ENCODE assay signal across 13 cellular contexts in the genomic region with DNA sequence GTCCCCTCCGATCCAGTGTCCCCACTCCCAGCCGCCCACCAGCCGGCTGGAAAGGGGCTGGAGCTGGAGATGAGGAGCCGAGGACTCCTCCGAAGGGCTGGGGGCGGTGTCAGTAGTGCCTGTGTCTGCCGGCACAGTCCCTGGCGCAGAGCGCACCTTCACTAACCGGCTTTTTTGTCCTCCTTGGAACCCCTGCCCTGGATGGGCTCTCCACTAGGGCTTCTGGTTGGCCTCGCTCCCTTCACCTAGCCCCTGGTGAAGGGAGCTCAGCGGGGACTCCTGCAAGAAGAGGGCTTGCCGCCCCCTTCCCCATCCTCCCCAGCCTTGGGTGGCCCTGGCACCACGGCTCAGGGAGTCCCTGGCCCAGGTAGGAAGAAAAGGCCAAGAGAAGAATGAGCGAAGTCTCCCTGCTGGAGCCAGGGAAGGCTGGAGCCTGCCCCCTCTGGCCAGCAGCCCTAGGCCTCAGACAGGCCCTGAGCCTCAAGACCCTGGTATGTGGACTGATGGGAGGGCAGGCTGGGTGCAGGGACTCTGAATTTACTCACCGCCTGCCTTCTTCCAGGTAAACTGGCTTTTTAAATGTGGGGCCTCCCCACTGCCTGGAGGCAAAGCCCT.
DNase-seq lines count a peak whose midpoint lies in the region; ATAC-seq and TF ChIP-seq lines count a peak whose summit lies in the region.
"Had no signal": no experiment of that assay in that cellular context is flagged by ENCODE, and none has a peak within 500 bp of the region (broad histone marks: within the 10 kb centered on the region; RNA-seq: fewer than 3 reads in every experiment).

No MANE protein-coding gene starts in this region.

- peak overlapping the region; percentile 60; the same call in 1 of the 2 replicates for H3K4me3 ChIP-seq in iPS-20b (ENCODE audit: low read length)
- H3K4me3 ChIP-seq: colonic mucosa had no signal

- H3K4me1 ChIP-seq in iPS-20b (ENCODE audit: insufficient read depth, low read length): peaks cover 7% of the 10 kb centered on the region; the same call in 1 of the 2 replicates
- H3K4me1 ChIP-seq: colonic mucosa had no signal

- H3K9ac ChIP-seq in iPS-20b (ENCODE audit: low read depth, low read length): no peak overlapping the region

- CTCF ChIA-PET in activated naive CD4-positive, alpha-beta T cell treated with anti-CD3 and anti-CD28 coated beads, Interleukin-2, amount 10 ng/mL, durations not matched to agents 7 days and 5 days (lab: Charles Lee): no interaction called here

- no peak overlapping the region for H3K27ac ChIP-seq in iPS-20b (ENCODE audit: low read length)
- H3K27ac ChIP-seq: colonic mucosa had no signal

- H3K4me1 Mint-ChIP-seq in activated naive CD4-positive, alpha-beta T cell treated with anti-CD3 and anti-CD28 coated beads, Interleukin-2, amount 10 ng/mL, durations not matched to agents 7 days and 5 days: peaks cover 14% of the 10 kb centered on the region
- H3K4me1 Mint-ChIP-seq in stimulated activated effector memory CD8-positive, alpha-beta T cell treated with anti-CD3 and anti-CD28 coated beads, Interleukin-12 subunit alpha, Interleukin-12 subunit beta, amount 100 ng/mL, for 72 hours: no peaks in the 10 kb centered on the region

- peaks cover 71% of the 10 kb centered on the region for H3K27me3 ChIP-seq in iPS-20b (ENCODE audit: insufficient read depth, low read length)

- peaks cover 84% of the 10 kb centered on the region for H3K27me3 Mint-ChIP-seq in activated naive CD4-positive, alpha-beta T cell treated with anti-CD3 and anti-CD28 coated beads, Interleukin-2, amount 10 ng/mL, durations not matched to agents 7 days and 5 days

- DNase-seq in activated naive CD4-positive, alpha-beta T cell treated with anti-CD3 and anti-CD28 coated beads, Interleukin-2, amount 50 U/mL, for 16 hours: peak; percentile 10
- no peak for DNase-seq in activated naive CD4-positive, alpha-beta T cell treated with anti-CD3 and anti-CD28 coated beads, Interleukin-2, amount 10 ng/mL, durations not matched to agents 7 days and 5 days
- no peak for DNase-seq in stimulated activated effector memory CD8-positive, alpha-beta T cell treated with anti-CD3 and anti-CD28 coated beads, Interleukin-12 subunit alpha, Interleukin-12 subunit beta, amount 100 ng/mL, for 72 hours (ENCODE audit: low spot score in 2 of 2)
- DNase-seq in stimulated activated CD4-positive, alpha-beta T cell treated with anti-CD3 and anti-CD28 coated beads, Interleukin-2, amount 100 ng/mL, for 48 hours: no peak
- DNase-seq in NCI-H128 (lab: John Stamatoyannopoulos, UW; ENCODE audit: unreplicated experiment) (no peak), NCI-H187 (lab: John Stamatoyannopoulos, UW) (no peak)
- DNase-seq: colonic mucosa, NCI-H2107 had no signal

- no peak overlapping the region for H3K27ac Mint-ChIP-seq in activated naive CD4-positive, alpha-beta T cell treated with anti-CD3 and anti-CD28 coated beads, Interleukin-2, amount 10 ng/mL, durations not matched to agents 7 days and 5 days
- no peak overlapping the region for H3K27ac Mint-ChIP-seq in stimulated activated effector memory CD8-positive, alpha-beta T cell treated with anti-CD3 and anti-CD28 coated beads, Interleukin-12 subunit alpha, Interleukin-12 subunit beta, amount 100 ng/mL, for 72 hours
- H3K27ac Mint-ChIP-seq: activated naive CD4-positive, alpha-beta T cell treated with anti-CD3 and anti-CD28 coated beads for 36 hours; T-helper 1 cell treated with Interleukin-12 subunit alpha and Interleukin-12 subunit beta and Interleukin-4 antibody, amounts not matched to agents 30 μg/mL and 1 μg/mL, for 36 hours had no signal

- H3K9me3 Mint-ChIP-seq in activated naive CD4-positive, alpha-beta T cell treated with anti-CD3 and anti-CD28 coated beads, Interleukin-2, amount 10 ng/mL, durations not matched to agents 7 days and 5 days: no peaks in the 10 kb centered on the region
- no peaks in the 10 kb centered on the region for H3K9me3 Mint-ChIP-seq in stimulated activated effector memory CD8-positive, alpha-beta T cell treated with anti-CD3 and anti-CD28 coated beads, Interleukin-12 subunit alpha, Interleukin-12 subunit beta, amount 100 ng/mL, for 72 hours
- H3K9me3 Mint-ChIP-seq: activated naive CD4-positive, alpha-beta T cell treated with anti-CD3 and anti-CD28 coated beads for 36 hours; T-helper 1 cell treated with Interleukin-12 subunit alpha and Interleukin-12 subunit beta and Interleukin-4 antibody, amounts not matched to agents 30 μg/mL and 1 μg/mL, for 36 hours had no signal

- H3K9me3 ChIP-seq in iPS-20b (ENCODE audit: insufficient read depth, low read depth, low read length): no peaks in the 10 kb centered on the region
- H3K9me3 ChIP-seq: colonic mucosa had no signal

- ATAC-seq in SK-N-SH treated with all-trans-retinoic acid at 6 μM for 48 hours: peak; percentile 36
- no peak for ATAC-seq in stimulated activated effector memory CD8-positive, alpha-beta T cell treated with anti-CD3 and anti-CD28 coated beads, Interleukin-12 subunit alpha, Interleukin-12 subunit beta, amount 100 ng/mL, for 72 hours
- ATAC-seq: left lobe of liver had no signal

- H3K36me3 ChIP-seq in iPS-20b (ENCODE audit: insufficient read depth, low read depth, low read length): no peaks in the 10 kb centered on the region
- H3K36me3 ChIP-seq: colonic mucosa had no signal

- no peak overlapping the region for H3K4me3 Mint-ChIP-seq in activated naive CD4-positive, alpha-beta T cell treated with anti-CD3 and anti-CD28 coated beads, Interleukin-2, amount 10 ng/mL, durations not matched to agents 7 days and 5 days
- peak overlapping the region; percentile 31 for H3K4me3 Mint-ChIP-seq in stimulated activated effector memory CD8-positive, alpha-beta T cell treated with anti-CD3 and anti-CD28 coated beads, Interleukin-12 subunit alpha, Interleukin-12 subunit beta, amount 100 ng/mL, for 72 hours
- H3K4me3 Mint-ChIP-seq: activated naive CD4-positive, alpha-beta T cell treated with anti-CD3 and anti-CD28 coated beads for 36 hours; T-helper 1 cell treated with Interleukin-12 subunit alpha and Interleukin-12 subunit beta and Interleukin-4 antibody, amounts not matched to agents 30 μg/mL and 1 μg/mL, for 36 hours had no signal

- no peaks in the 10 kb centered on the region for H3K36me3 Mint-ChIP-seq in activated naive CD4-positive, alpha-beta T cell treated with anti-CD3 and anti-CD28 coated beads, Interleukin-2, amount 10 ng/mL, durations not matched to agents 7 days and 5 days
- H3K36me3 Mint-ChIP-seq in stimulated activated effector memory CD8-positive, alpha-beta T cell treated with anti-CD3 and anti-CD28 coated beads, Interleukin-12 subunit alpha, Interleukin-12 subunit beta, amount 100 ng/mL, for 72 hours: no peaks in the 10 kb centered on the region

TF ChIP-seq in SK-N-SH treated with all-trans-retinoic acid at 6 μM for 48 hours, 23 proteins besides CTCF, POLR2A, EP300 and RAD21:
- TF ChIP-seq ZC3H10 (CRISPR knock-in tag; IDR thresholded peaks at IDR 0.05) (no peak), ZNF565 (CRISPR knock-in tag; conservative IDR thresholded peaks at IDR 0.05; ENCODE audit: low read depth) (no peak), TCF4 (CRISPR knock-in tag; IDR thresholded peaks at IDR 0.05; ENCODE audit: borderline replicate concordance) (no peak), BACH2 (CRISPR knock-in tag; IDR thresholded peaks at IDR 0.05; ENCODE audit: borderline replicate concordance) (no peak), ZNF8 (CRISPR knock-in tag; IDR thresholded peaks at IDR 0.05) (no peak), ISL1 (CRISPR knock-in tag; IDR thresholded peaks at IDR 0.05) (no peak), ZFP30 (CRISPR knock-in tag; IDR thresholded peaks at IDR 0.05) (no peak)
- TF ChIP-seq, protein P1, sequence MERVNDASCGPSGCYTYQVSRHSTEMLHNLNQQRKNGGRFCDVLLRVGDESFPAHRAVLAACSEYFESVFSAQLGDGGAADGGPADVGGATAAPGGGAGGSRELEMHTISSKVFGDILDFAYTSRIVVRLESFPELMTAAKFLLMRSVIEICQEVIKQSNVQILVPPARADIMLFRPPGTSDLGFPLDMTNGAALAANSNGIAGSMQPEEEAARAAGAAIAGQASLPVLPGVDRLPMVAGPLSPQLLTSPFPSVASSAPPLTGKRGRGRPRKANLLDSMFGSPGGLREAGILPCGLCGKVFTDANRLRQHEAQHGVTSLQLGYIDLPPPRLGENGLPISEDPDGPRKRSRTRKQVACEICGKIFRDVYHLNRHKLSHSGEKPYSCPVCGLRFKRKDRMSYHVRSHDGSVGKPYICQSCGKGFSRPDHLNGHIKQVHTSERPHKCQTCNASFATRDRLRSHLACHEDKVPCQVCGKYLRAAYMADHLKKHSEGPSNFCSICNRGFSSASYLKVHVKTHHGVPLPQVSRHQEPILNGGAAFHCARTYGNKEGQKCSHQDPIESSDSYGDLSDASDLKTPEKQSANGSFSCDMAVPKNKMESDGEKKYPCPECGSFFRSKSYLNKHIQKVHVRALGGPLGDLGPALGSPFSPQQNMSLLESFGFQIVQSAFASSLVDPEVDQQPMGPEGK (CRISPR knock-in tag; IDR thresholded peaks at IDR 0.05; ENCODE audit: borderline replicate concordance): no peak
